8 cellular contexts compared by ENCODE assay signal in genomic region chr17:19647697-19648474, GRCh38. TPM values are rescaled to one million over a fixed set of nuclear protein-coding genes. Genes with fewer than 3 reads are reported as not detected.
DNase-seq lines count a peak whose midpoint lies in the region; ATAC-seq, FAIRE-seq and TF ChIP-seq lines count a peak whose summit lies in the region.

No MANE protein-coding gene starts in this region.

- ATAC-seq in HG03064 (IDR thresholded peaks at IDR 0.05; ENCODE audit: low read depth, unreplicated experiment), result peak; percentile 31
- ATAC-seq in activated CD8-positive, alpha-beta T cell treated with anti-CD3 and anti-CD28 coated beads for 36 hours, result peak; percentile 66

- no peak for TF ChIP-seq CTCF in AG04450 (IDR thresholded peaks at IDR 0.05; ENCODE audit: low read depth, low read length)
- no peak for TF ChIP-seq CTCF in activated CD8-positive, alpha-beta T cell treated with anti-CD3 and anti-CD28 coated beads for 36 hours (IDR thresholded peaks at IDR 0.05)
- TF ChIP-seq CTCF in esophagus muscularis mucosa (IDR thresholded peaks at IDR 0.05), result no peak
- no peak for TF ChIP-seq CTCF in stomach (IDR thresholded peaks at IDR 0.05)

- peak overlapping the region; percentile 88 for H3K4me3 Mint-ChIP-seq in activated CD8-positive, alpha-beta T cell treated with anti-CD3 and anti-CD28 coated beads for 36 hours

- H3K9me3 ChIP-seq in AG04450 (ENCODE audit: control insufficient read depth, insufficient read depth, low read length) (no peaks in the 10 kb centered on the region; the same call in 1 of the 2 replicates), esophagus muscularis mucosa (no peaks in the 10 kb centered on the region), stomach (no peaks in the 10 kb centered on the region)

- H3K36me3 Mint-ChIP-seq in activated CD8-positive, alpha-beta T cell treated with anti-CD3 and anti-CD28 coated beads for 36 hours (ENCODE audit: low read depth), result peaks cover 9% of the 10 kb centered on the region

- intact Hi-C loops in activated CD8-positive, alpha-beta T cell treated with anti-CD3 and anti-CD28 coated beads for 36 hours (cut with micrococcal nuclease), result loop anchor here (5.0 kb wide), 1 partner anchor 136 kb away; no protein-coding TSS in a partner anchor
- intact Hi-C loops in esophagus muscularis mucosa (cut with DNase I), result loop anchor here (5.0 to 10.0 kb wide), 5 partner anchors 63 to 271 kb away; partner anchors contain the start of gene MAPK7
- intact Hi-C loops in stomach (cut with DNase I; ENCODE audit: low total_unique reads), result no loop called here

- 3% methylated on average over 23 of the region's 37 CpGs for WGBS in esophagus muscularis mucosa
- WGBS in stomach, 5 donors, result 2 to 3% (median 3%) methylated on average over 22 to 37 of the region's 37 CpGs

- TF ChIP-seq EP300 in esophagus muscularis mucosa (IDR thresholded peaks at IDR 0.05), result no peak
- TF ChIP-seq EP300 in stomach (IDR thresholded peaks at IDR 0.05), result no peak

- POLR2A ChIA-PET in AG04450 (lab: Yijun Ruan, JAX), result interaction anchor here (0.6 to 1.6 kb wide), 8 partner anchors 42 to 285 kb away, joined by 3 to 7 read pairs (median 4); partner anchors contain the start of gene B9D1
- POLR2A ChIA-PET in activated CD8-positive, alpha-beta T cell treated with anti-CD3 and anti-CD28 coated beads for 36 hours (lab: Charles Lee), result interaction anchor here (0.7 to 1.6 kb wide), 7 partner anchors 8 to 285 kb away, joined by 3 to 5 read pairs (median 4); partner anchors contain the start of genes B9D1 and SLC47A1

- H3K27me3 Mint-ChIP-seq in activated CD8-positive, alpha-beta T cell treated with anti-CD3 and anti-CD28 coated beads for 36 hours, result no peaks in the 10 kb centered on the region

- no peak for DNase-seq in AG04450 (ENCODE audit: low read depth, low spot score)
- peak; percentile 17 for DNase-seq in GM18507 (ENCODE audit: extremely low spot score, insufficient read length, low read depth)
- peak; percentile 83 to 88 for DNase-seq in NCI-H524 (lab: John Stamatoyannopoulos, UW)
- peak; percentile 37 for DNase-seq in activated CD8-positive, alpha-beta T cell treated with anti-CD3 and anti-CD28 coated beads for 36 hours
- peak; percentile 94 for DNase-seq in esophagus muscularis mucosa (ENCODE audit: extremely low spot score)
- peak; percentile 67 for DNase-seq in mucosa of gallbladder (ENCODE audit: low spot score)
- DNase-seq in stomach, result peak; percentile 54

- no peaks in the 10 kb centered on the region for H3K9me3 Mint-ChIP-seq in activated CD8-positive, alpha-beta T cell treated with anti-CD3 and anti-CD28 coated beads for 36 hours

- peak overlapping the region; percentile 80 for H3K4me3 ChIP-seq in AG04450 (ENCODE audit: low read depth, low read length)
- peak overlapping the region; percentile 73 to 91 (median 78) for H3K4me3 ChIP-seq in esophagus muscularis mucosa
- H3K4me3 ChIP-seq in stomach, result peak overlapping the region; percentile 75 to 90 (median 78)

- FAIRE-seq in GM18507 (lab: Jason Lieb, UNC), result no peak

- TF ChIP-seq POLR2A in esophagus muscularis mucosa (IDR thresholded peaks at IDR 0.05; ENCODE audit: low read depth), result no peak
- no peak for TF ChIP-seq POLR2A in stomach (IDR thresholded peaks at IDR 0.05)

- peaks cover 40% of the 10 kb centered on the region for H3K4me1 Mint-ChIP-seq in activated CD8-positive, alpha-beta T cell treated with anti-CD3 and anti-CD28 coated beads for 36 hours (ENCODE audit: low read depth)

- H3K27me3 ChIP-seq in AG04450 (ENCODE audit: control insufficient read depth, insufficient read depth, low read length), result peaks cover 10% of the 10 kb centered on the region
- no peaks in the 10 kb centered on the region for H3K27me3 ChIP-seq in esophagus muscularis mucosa
- H3K27me3 ChIP-seq in stomach, result no peaks in the 10 kb centered on the region

- H3K4me1 ChIP-seq in esophagus muscularis mucosa, result peaks cover 32 to 66% (median 62%) of the 10 kb centered on the region in 4 donors
- H3K4me1 ChIP-seq in stomach, result peaks cover 57 to 75% (median 64%) of the 10 kb centered on the region in 4 donors

- H3K36me3 ChIP-seq in esophagus muscularis mucosa (peaks cover 0 to 4% (median under 1%) of the 10 kb centered on the region in 4 donors), stomach (peaks cover 0 to 6% (median 2%) of the 10 kb centered on the region in 4 donors)

- H3K27ac Mint-ChIP-seq in activated CD8-positive, alpha-beta T cell treated with anti-CD3 and anti-CD28 coated beads for 36 hours, result peak overlapping the region; percentile 89

- peak overlapping the region; percentile 68 for H3K27ac ChIP-seq in AG04450 (ENCODE audit: low read depth, low read length)
- H3K27ac ChIP-seq in esophagus muscularis mucosa (replicated peaks in 1 of 4), result peak overlapping the region; percentile 96 to 98 (median 98)
- peak overlapping the region; percentile 91 to 98 (median 97) for H3K27ac ChIP-seq in stomach

- CTCF ChIA-PET in AG04450 (lab: Charles Lee), result interaction anchor here (0.6 to 2.7 kb wide), 8 partner anchors 53 to 285 kb away, joined by 3 to 18 read pairs (median 4); partner anchors contain the start of gene B9D1
- CTCF ChIA-PET in activated CD8-positive, alpha-beta T cell treated with anti-CD3 and anti-CD28 coated beads for 36 hours (lab: Charles Lee), result interaction anchor here (0.5 to 3.9 kb wide), 15 partner anchors 8 to 285 kb away, joined by 3 to 18 read pairs (median 4); partner anchors contain the start of genes B9D1, MAPK7 and SLC47A1

RNA-seq across cellular contexts. Expression of gene ALDH3A2, which starts 0.7 kb away (rescaled TPM):
- polyA plus RNA-seq in AG04450 (2011; rRNA removed) (11.0 and 13.4 TPM in 2 replicates), stomach (100 to 1,000 TPM in 1 of 3 donors, 10 to 100 TPM in 2; 26.8 to 107 (median 83.7) TPM)
- 7.4 and 9.2 TPM in 2 replicates for polyA minus RNA-seq in AG04450 (2011; rRNA and poly(A)+ RNA removed)
- 10 to 100 TPM; 17.6 to 20.3 TPM for total RNA-seq in activated CD8-positive, alpha-beta T cell treated with anti-CD3 and anti-CD28 coated beads for 36 hours
- total RNA-seq in esophagus muscularis mucosa (100 to 1,000 TPM; 104 to 182 (median 115) TPM), mucosa of gallbladder (373 TPM), stomach (100 to 1,000 TPM in 4 of 5 donors, 10 to 100 TPM in 1; 51.0 to 236 (median 156) TPM)
